Comparison of ENCODE assay signal across 1 cellular context in the genomic region with DNA sequence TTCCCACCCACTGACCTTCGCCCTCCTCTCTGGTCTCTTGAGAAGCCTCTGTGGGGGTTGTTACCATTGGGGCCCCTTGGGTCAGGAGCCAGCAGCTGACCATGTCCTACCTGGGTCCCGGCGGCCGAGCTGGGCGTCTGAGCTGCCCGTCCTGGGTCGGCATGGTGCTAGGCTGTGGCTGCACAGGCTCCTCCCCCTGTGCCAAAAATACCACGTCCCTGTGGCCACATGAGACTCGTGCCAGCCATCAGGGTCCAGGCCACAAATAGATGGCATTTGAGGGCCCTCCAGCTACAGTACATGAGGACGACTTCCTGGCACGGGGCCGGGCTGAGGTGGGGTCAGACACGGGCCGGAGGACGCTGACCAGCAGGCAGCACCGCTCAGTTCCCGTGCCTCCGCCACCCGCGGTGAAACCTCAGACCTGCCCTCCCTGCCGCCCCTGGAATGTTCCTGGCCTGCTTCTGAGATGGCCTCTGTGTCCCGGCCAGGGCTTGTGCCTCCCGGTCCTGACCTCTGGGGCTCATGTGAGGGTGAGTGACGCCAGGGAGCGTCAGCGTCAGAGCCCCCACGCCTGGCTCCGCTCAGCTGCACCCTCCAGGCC.
TF ChIP-seq lines count a peak whose summit lies in the region.

A gene with protein sequence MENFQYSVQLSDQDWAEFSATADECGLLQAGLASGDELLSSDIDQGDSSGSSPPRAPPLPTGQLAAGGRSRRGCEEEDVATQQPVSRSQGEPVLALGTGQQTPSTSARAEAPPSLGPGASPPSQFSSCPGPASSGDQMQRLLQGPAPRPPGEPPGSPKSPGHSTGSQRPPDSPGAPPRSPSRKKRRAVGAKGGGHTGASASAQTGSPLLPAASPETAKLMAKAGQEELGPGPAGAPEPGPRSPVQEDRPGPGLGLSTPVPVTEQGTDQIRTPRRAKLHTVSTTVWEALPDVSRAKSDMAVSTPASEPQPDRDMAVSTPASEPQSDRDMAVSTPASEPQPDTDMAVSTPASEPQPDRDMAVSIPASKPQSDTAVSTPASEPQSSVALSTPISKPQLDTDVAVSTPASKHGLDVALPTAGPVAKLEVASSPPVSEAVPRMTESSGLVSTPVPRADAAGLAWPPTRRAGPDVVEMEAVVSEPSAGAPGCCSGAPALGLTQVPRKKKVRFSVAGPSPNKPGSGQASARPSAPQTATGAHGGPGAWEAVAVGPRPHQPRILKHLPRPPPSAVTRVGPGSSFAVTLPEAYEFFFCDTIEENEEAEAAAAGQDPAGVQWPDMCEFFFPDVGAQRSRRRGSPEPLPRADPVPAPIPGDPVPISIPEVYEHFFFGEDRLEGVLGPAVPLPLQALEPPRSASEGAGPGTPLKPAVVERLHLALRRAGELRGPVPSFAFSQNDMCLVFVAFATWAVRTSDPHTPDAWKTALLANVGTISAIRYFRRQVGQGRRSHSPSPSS (minus strand): TSS at position 139 of the 604 bp plus-strand sequence. CDS start 1,064 bp downstream, outside the sequence.

TF ChIP-seq in H1, 55 proteins besides CTCF, POLR2A, EP300 and RAD21:
- no peak for TF ChIP-seq ASH2L (IDR thresholded peaks at IDR 0.05; ENCODE audit: low read length)
- TF ChIP-seq PHF8 (conservative IDR thresholded peaks at IDR 0.05; ENCODE audit: low read depth, low read length): no peak
- TF ChIP-seq SAP30 (IDR thresholded peaks at IDR 0.05; ENCODE audit: insufficient read depth, insufficient replicate concordance, low read length): no peak
- TF ChIP-seq CHD2 (IDR thresholded peaks at IDR 0.05; ENCODE audit: low read length): no peak
- no peak for TF ChIP-seq BACH1 (IDR thresholded peaks at IDR 0.05; ENCODE audit: low read length)
- TF ChIP-seq EGR1 (IDR thresholded peaks at IDR 0.05; ENCODE audit: borderline replicate concordance, low read depth, low read length): no peak
- no peak for TF ChIP-seq TAF1 (IDR thresholded peaks at IDR 0.05; ENCODE audit: low read depth, low read length)
- TF ChIP-seq TEAD4 (IDR thresholded peaks at IDR 0.05; ENCODE audit: low read depth, low read length): no peak
- no peak for TF ChIP-seq RFX5 (IDR thresholded peaks at IDR 0.05; ENCODE audit: borderline replicate concordance, low read depth, low read length)
- no peak for TF ChIP-seq GTF2F1 (IDR thresholded peaks at IDR 0.05; ENCODE audit: borderline replicate concordance, low read depth, low read length)
- TF ChIP-seq KDM1A (IDR thresholded peaks at IDR 0.05; ENCODE audit: borderline replicate concordance, low read length): no peak
- TF ChIP-seq, protein P1, sequence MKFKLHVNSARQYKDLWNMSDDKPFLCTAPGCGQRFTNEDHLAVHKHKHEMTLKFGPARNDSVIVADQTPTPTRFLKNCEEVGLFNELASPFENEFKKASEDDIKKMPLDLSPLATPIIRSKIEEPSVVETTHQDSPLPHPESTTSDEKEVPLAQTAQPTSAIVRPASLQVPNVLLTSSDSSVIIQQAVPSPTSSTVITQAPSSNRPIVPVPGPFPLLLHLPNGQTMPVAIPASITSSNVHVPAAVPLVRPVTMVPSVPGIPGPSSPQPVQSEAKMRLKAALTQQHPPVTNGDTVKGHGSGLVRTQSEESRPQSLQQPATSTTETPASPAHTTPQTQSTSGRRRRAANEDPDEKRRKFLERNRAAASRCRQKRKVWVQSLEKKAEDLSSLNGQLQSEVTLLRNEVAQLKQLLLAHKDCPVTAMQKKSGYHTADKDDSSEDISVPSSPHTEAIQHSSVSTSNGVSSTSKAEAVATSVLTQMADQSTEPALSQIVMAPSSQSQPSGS (IDR thresholded peaks at IDR 0.05; ENCODE audit: low read length): no peak
- no peak for TF ChIP-seq SUZ12 (IDR thresholded peaks at IDR 0.05; ENCODE audit: low read length)
- no peak for TF ChIP-seq POU5F1 (IDR thresholded peaks at IDR 0.05; ENCODE audit: low read depth, low read length)
